ENCODE assay signal across 14 cellular contexts in genomic region chr16:79419148-79419547, GRCh38.
"Had no signal": no experiment of that assay in that cellular context is flagged by ENCODE, and none has a peak within 500 bp of the region (broad histone marks: within the 10 kb centered on the region; RNA-seq: fewer than 3 reads in every experiment).

No MANE protein-coding gene starts in this region.

- H3K4me3 ChIP-seq: gastrocnemius medialis, prostate gland, thoracic aorta had no signal

- H3K4me1 ChIP-seq: gastrocnemius medialis, prostate gland had no signal

- H3K36me3 ChIP-seq: gastrocnemius medialis, prostate gland, thoracic aorta had no signal

- H3K27me3 ChIP-seq: gastrocnemius medialis had no signal

- DNase-seq: activated CD4-positive, alpha-beta T cell treated with anti-CD3 and anti-CD28 coated beads, Interleukin-2, amount 50 U/mL, for 1 hour; activated CD4-positive, CD25-positive, alpha-beta regulatory T cell treated with anti-CD3 and anti-CD28 coated beads, Interleukin-2, amount 50 U/mL, for 72 hours; activated CD8-positive, alpha-beta memory T cell treated with anti-CD3 and anti-CD28 coated beads, Interleukin-2, amount 50 U/mL, for 4 hours; activated naive CD4-positive, alpha-beta T cell treated with anti-CD3 and anti-CD28 coated beads, Interleukin-2, amount 50 U/mL, for 16 hours; activated T-cell treated with anti-CD3 and anti-CD28 coated beads, Interleukin-2, amount 50 U/mL, for 4 hours; aorta; cerebellar nuclear complex; cortex of kidney; effector CD4-positive, alpha-beta T cell; gastrocnemius medialis; stimulated activated naive B cell treated with anti-CD40 and anti-IgM and Interleukin-4, amounts not matched to agents 10 μg/mL and 1 μg/mL and 100 μg/mL, for 72 hours had no signal

- H3K9me3 ChIP-seq: gastrocnemius medialis, prostate gland, thoracic aorta had no signal

- ATAC-seq: activated T-cell treated with anti-CD3 and anti-CD28 coated beads, Interleukin-2, amount 50 U/mL, for 4 hours; esophagus mucosa; gastrocnemius medialis; stimulated activated naive B cell treated with anti-CD40 and anti-IgM and Interleukin-4, amounts not matched to agents 10 μg/mL and 1 μg/mL and 100 μg/mL, for 72 hours had no signal

- H3K27ac ChIP-seq: gastrocnemius medialis, prostate gland, thoracic aorta had no signal
